In the genomic region with DNA sequence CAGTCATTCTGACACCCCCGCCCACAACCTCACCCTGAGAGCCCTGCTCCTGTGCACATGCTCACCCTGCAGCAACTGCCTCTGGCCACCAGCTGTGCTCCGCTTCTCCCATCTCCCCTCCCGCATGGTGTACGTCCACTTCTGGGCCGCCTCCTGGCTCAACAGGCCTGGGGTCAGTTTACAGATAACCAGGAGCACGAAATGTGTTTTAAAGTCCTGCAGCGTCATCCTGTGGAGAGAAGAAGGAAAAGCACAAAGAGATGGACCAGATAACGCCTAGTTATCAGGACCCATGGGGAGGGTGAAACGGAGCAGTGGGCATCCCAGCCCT, we compare ENCODE assay signal across 3 cellular contexts.
TF ChIP-seq lines count a peak whose summit lies in the region.

No MANE protein-coding gene starts in this region.

TF ChIP-seq in A549, 52 proteins besides CTCF, POLR2A, EP300 and RAD21:
- no peak for TF ChIP-seq ZSCAN20 (CRISPR knock-in tag; IDR thresholded peaks at IDR 0.05)
- no peak for TF ChIP-seq FOSB (CRISPR knock-in tag; IDR thresholded peaks at IDR 0.05)
- no peak for TF ChIP-seq CHD4 (IDR thresholded peaks at IDR 0.05; ENCODE audit: borderline replicate concordance)
- TF ChIP-seq MAZ (IDR thresholded peaks at IDR 0.05; ENCODE audit: borderline replicate concordance, low read depth, low read length), result no peak
- TF ChIP-seq MAFK (IDR thresholded peaks at IDR 0.05; ENCODE audit: partially characterized antibody), result peak; percentile 3

TF ChIP-seq in HCT116, 20 proteins besides CTCF, POLR2A, EP300 and RAD21:
- TF ChIP-seq ZFX (IDR thresholded peaks at IDR 0.05), result no peak
- no peak for TF ChIP-seq EGR1 (IDR thresholded peaks at IDR 0.05; ENCODE audit: low read depth)
- TF ChIP-seq TCF7L2 (IDR thresholded peaks at IDR 0.05; ENCODE audit: borderline replicate concordance, extremely low read depth, insufficient read depth, insufficient read length), result no peak
- TF ChIP-seq, protein P1, sequence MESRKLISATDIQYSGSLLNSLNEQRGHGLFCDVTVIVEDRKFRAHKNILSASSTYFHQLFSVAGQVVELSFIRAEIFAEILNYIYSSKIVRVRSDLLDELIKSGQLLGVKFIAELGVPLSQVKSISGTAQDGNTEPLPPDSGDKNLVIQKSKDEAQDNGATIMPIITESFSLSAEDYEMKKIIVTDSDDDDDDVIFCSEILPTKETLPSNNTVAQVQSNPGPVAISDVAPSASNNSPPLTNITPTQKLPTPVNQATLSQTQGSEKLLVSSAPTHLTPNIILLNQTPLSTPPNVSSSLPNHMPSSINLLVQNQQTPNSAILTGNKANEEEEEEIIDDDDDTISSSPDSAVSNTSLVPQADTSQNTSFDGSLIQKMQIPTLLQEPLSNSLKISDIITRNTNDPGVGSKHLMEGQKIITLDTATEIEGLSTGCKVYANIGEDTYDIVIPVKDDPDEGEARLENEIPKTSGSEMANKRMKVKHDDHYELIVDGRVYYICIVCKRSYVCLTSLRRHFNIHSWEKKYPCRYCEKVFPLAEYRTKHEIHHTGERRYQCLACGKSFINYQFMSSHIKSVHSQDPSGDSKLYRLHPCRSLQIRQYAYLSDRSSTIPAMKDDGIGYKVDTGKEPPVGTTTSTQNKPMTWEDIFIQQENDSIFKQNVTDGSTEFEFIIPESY (IDR thresholded peaks at IDR 0.05; ENCODE audit: extremely low read depth, insufficient replicate concordance, low read length), result no peak
- TF ChIP-seq SP1 (IDR thresholded peaks at IDR 0.05; ENCODE audit: low read depth), result no peak

TF ChIP-seq in H1, 55 proteins besides CTCF, POLR2A, EP300 and RAD21:
- TF ChIP-seq MAFK (IDR thresholded peaks at IDR 0.05; ENCODE audit: low read depth, low read length) (peak; percentile 73), BCL11A (IDR thresholded peaks at IDR 0.05; ENCODE audit: low read depth in 2 of 2, low read length in 2 of 2) (no peak), BACH1 (IDR thresholded peaks at IDR 0.05; ENCODE audit: low read length) (peak; percentile 73; the same call in 1 of the 2 replicates), TEAD4 (IDR thresholded peaks at IDR 0.05; ENCODE audit: low read depth, low read length) (no peak), TAF7 (optimal IDR thresholded peaks at IDR 0.05; ENCODE audit: borderline replicate concordance, low read depth, low read length) (no peak), RXRA (IDR thresholded peaks at IDR 0.05; ENCODE audit: insufficient read depth, low read depth, low read length) (no peak)
